ENCODE assay signal across 8 cellular contexts in the genomic region with DNA sequence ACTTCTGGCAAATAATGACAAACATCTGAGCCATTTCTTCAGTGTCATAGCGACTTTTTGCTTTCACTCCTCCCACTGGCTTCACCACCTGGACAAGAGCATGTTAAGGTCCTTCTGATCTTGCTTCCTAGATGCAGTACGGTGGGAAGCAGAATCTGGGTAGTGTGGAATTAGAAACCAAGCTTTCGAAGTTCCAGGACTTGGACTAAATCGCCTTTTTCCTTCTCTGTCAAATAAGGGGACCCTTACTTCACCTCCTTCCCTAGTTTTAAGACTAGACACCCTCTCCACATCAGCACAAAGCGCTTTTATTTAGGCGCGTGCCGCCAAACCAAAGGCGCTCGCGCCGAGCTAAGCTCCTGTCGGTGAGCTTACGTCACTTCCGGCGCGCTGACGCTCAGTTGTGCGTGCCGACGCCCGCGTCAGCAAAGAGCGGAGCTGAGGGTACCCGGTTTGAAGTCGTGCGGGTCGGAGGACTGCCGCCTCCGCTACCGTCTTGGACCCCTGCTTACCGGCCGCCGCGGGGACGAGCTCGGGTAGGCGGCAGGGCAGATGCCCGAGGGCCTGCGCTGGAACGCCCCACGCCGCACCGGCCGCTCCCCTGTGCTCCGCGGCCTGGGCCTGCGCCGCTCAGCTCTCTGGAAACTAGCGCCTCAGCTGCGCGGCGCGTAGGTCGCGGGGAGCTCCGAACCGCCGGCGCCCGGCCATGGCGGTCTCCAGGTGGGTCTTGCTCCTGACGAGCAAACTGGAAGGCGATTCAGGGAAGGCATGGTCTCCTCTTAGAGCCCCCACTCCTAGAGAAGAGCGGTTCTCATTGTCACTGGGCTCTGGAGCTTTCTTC. TPM values are rescaled to one million over a fixed set of nuclear protein-coding genes. Genes with fewer than 3 reads are reported as not detected.
A peak's percentile ranks its signal among the peaks of the same experiment; 100 is the strongest.
DNase-seq lines count a peak whose midpoint lies in the region; ATAC-seq, FAIRE-seq and TF ChIP-seq lines count a peak whose summit lies in the region.

A gene (plus strand): TSS at position 400 of the 841 bp plus-strand sequence. CDS start 307 bp downstream, at position 707.

- H3K4me3 Mint-ChIP-seq in T-helper 1 cell treated with Interleukin-12 subunit alpha and Interleukin-12 subunit beta and Interleukin-4 antibody, amounts not matched to agents 30 μg/mL and 1 μg/mL, for 36 hours = peak within 1 kb of the TSS; percentile 94

- under 1% methylated on average over 51 of the region's 65 CpGs for WGBS in prostate gland
- under 1% methylated on average over 65 of the region's 65 CpGs for WGBS in urinary bladder

- H3K4me1 Mint-ChIP-seq in T-helper 1 cell treated with Interleukin-12 subunit alpha and Interleukin-12 subunit beta and Interleukin-4 antibody, amounts not matched to agents 30 μg/mL and 1 μg/mL, for 36 hours (ENCODE audit: low read depth) = peaks cover 37% of the 10 kb centered on the region

- H3K36me3 ChIP-seq in left ventricle myocardium inferior (no peaks in the 10 kb centered on the region), prostate gland (no peaks in the 10 kb centered on the region), urinary bladder (ENCODE audit: insufficient read depth) (no peaks in the 10 kb centered on the region)

- H3K27ac ChIP-seq in left ventricle myocardium inferior (replicated peaks) = peak within 1 kb of the TSS; percentile 97
- peak within 1 kb of the TSS; percentile 96 to 98 for H3K27ac ChIP-seq in prostate gland
- peak within 1 kb of the TSS; percentile 99 for H3K27ac ChIP-seq in urinary bladder (ENCODE audit: low read depth)

- TF ChIP-seq POLR2A in GM12891 (IDR thresholded peaks at IDR 0.05; ENCODE audit: low read depth, low read length) = peak; percentile 92
- TF ChIP-seq POLR2A in prostate gland (IDR thresholded peaks at IDR 0.05) = peak; percentile 92

- H3K9me3 Mint-ChIP-seq in T-helper 1 cell treated with Interleukin-12 subunit alpha and Interleukin-12 subunit beta and Interleukin-4 antibody, amounts not matched to agents 30 μg/mL and 1 μg/mL, for 36 hours = peaks cover 4% of the 10 kb centered on the region

- peaks cover 5% of the 10 kb centered on the region for H3K27me3 Mint-ChIP-seq in T-helper 1 cell treated with Interleukin-12 subunit alpha and Interleukin-12 subunit beta and Interleukin-4 antibody, amounts not matched to agents 30 μg/mL and 1 μg/mL, for 36 hours (ENCODE audit: low read depth)

- H3K27ac Mint-ChIP-seq in T-helper 1 cell treated with Interleukin-12 subunit alpha and Interleukin-12 subunit beta and Interleukin-4 antibody, amounts not matched to agents 30 μg/mL and 1 μg/mL, for 36 hours = peak within 1 kb of the TSS; percentile 100

- intact Hi-C loops in left ventricle myocardium inferior (cut with micrococcal nuclease) = no loop called here
- intact Hi-C loops in prostate gland (cut with DNase I) = loop anchor here (10.0 kb wide), 1 partner anchor 129 kb away; a partner anchor contains a TSS

- FAIRE-seq in GM12891 (lab: Jason Lieb, UNC) = peak; percentile 99

- peak; percentile 99 for ATAC-seq in HG02759 (IDR thresholded peaks at IDR 0.05; ENCODE audit: unreplicated experiment)

- H3K9me3 ChIP-seq in left ventricle myocardium inferior (replicated peaks) (peaks cover 14% of the 10 kb centered on the region), prostate gland (no peaks in the 10 kb centered on the region)

- H3K4me3 ChIP-seq in left ventricle myocardium inferior = peak within 1 kb of the TSS; percentile 94
- H3K4me3 ChIP-seq in prostate gland = peak within 1 kb of the TSS; percentile 74 to 85
- H3K4me3 ChIP-seq in urinary bladder (ENCODE audit: low read depth, low read length) = peak within 1 kb of the TSS; percentile 82

- TF ChIP-seq CTCF in left ventricle myocardium inferior (IDR thresholded peaks at IDR 0.05; ENCODE audit: borderline replicate concordance) (no peak), prostate gland (IDR thresholded peaks at IDR 0.05) (peak in 2 of 4 experiments; percentile 13 to 21)

- peaks cover 11% of the 10 kb centered on the region for H3K36me3 Mint-ChIP-seq in T-helper 1 cell treated with Interleukin-12 subunit alpha and Interleukin-12 subunit beta and Interleukin-4 antibody, amounts not matched to agents 30 μg/mL and 1 μg/mL, for 36 hours (ENCODE audit: low read depth)

- H3K4me1 ChIP-seq in left ventricle myocardium inferior (peaks cover 42% of the 10 kb centered on the region), prostate gland (replicated peaks) (no peaks in the 10 kb centered on the region), urinary bladder (ENCODE audit: insufficient read depth) (no peaks in the 10 kb centered on the region)

- peak; percentile 80 for DNase-seq in GM12891 (ENCODE audit: insufficient read length, low spot score)
- DNase-seq in NCI-H1417 (lab: John Stamatoyannopoulos, UW) = peak; percentile 84 to 92 (median 88)
- peak; percentile 88 for DNase-seq in amniotic stem cell (lab: John Stamatoyannopoulos, UW)
- DNase-seq in left ventricle myocardium inferior = peak; percentile 92
- peak; percentile 92 for DNase-seq in prostate gland (ENCODE audit: low spot score)

- peaks cover 5% of the 10 kb centered on the region for H3K27me3 ChIP-seq in left ventricle myocardium inferior (ENCODE audit: low read depth)
- no peaks in the 10 kb centered on the region for H3K27me3 ChIP-seq in prostate gland (replicated peaks; ENCODE audit: insufficient read depth)

TF ChIP-seq in GM12891, 5 proteins besides CTCF, POLR2A, EP300 and RAD21:
- TF ChIP-seq TAF1 (IDR thresholded peaks at IDR 0.05; ENCODE audit: low read depth, low read length) (peak; percentile 51), PAX5 (IDR thresholded peaks at IDR 0.05; ENCODE audit: insufficient read depth, low read length, severe bottlenecking) (no peak), POLR2AphosphoS5 (IDR thresholded peaks at IDR 0.05; ENCODE audit: low read depth, low read length) (peak; percentile 88)

RNA-seq across cellular contexts. Expression of the gene that starts here (rescaled TPM):
- 49.9 TPM for polyA plus RNA-seq in GM12891 (2012; ENCODE audit: low read depth, missing spikeins)
- total RNA-seq in left ventricle myocardium inferior = 11.7 TPM
- 10 to 100 TPM; 31.2 to 43.2 TPM for total RNA-seq in prostate gland
- total RNA-seq in urinary bladder = 81.8 TPM
- polyA plus RNA-seq in urinary bladder = 14.4 TPM

Comparison
In these comparisons a context has a peak if more than half of its experiments do, and no peak if none do; other contexts are left out.
1. Peak in every context shown above with its lines: DNase-seq, ATAC-seq, H3K4me3 ChIP-seq and H3K27ac ChIP-seq.